14 cellular contexts compared by ENCODE assay signal in genomic region chr14:28308727-28309126, GRCh38.
DNase-seq lines count a peak whose midpoint lies in the region; ATAC-seq, FAIRE-seq and TF ChIP-seq lines count a peak whose summit lies in the region.
"Had no signal": no experiment of that assay in that cellular context is flagged by ENCODE, and none has a peak within 500 bp of the region (broad histone marks: within the 10 kb centered on the region; RNA-seq: fewer than 3 reads in every experiment).

No MANE protein-coding gene starts in this region.

- TF ChIP-seq CTCF in A549 (IDR thresholded peaks at IDR 0.05) (no peak), mammary epithelial cell (conservative IDR thresholded peaks at IDR 0.05 in 1 of 2, IDR thresholded peaks at IDR 0.05 in 1 of 2; ENCODE audit: extremely low read depth in 1 of 2, insufficient read depth in 1 of 2, low read depth in 1 of 2, low read length in 2 of 2) (no peak)

- TF ChIP-seq RAD21 in A549 (conservative IDR thresholded peaks at IDR 0.05 in 1 of 2, IDR thresholded peaks at IDR 0.05 in 1 of 2), result no peak; a peak in 1 of 5 replicates

- WGBS in A549 (ENCODE audit: missing lambda C conversion rate), result 33% methylated on average over 1 of the region's 1 CpG
- WGBS in mammary epithelial cell (ENCODE audit: low coverage, missing lambda C conversion rate), result 22% methylated on average over 1 of the region's 1 CpG

- H3K4me2 ChIP-seq in A549 (peak overlapping the region; percentile 43), mammary epithelial cell (ENCODE audit: insufficient read depth, low read depth, low read length) (peak overlapping the region; percentile 68)

- peaks cover 14% of the 10 kb centered on the region; the same call in 2 of the 3 replicates for H3K4me1 ChIP-seq in A549
- peaks cover 9% of the 10 kb centered on the region; the same call in 1 of the 2 replicates for H3K4me1 ChIP-seq in HUES48 (ENCODE audit: control insufficient read depth, insufficient read depth, low read length)
- H3K4me1 ChIP-seq in mammary epithelial cell (ENCODE audit: insufficient read depth, low read length), result peaks cover 25% of the 10 kb centered on the region
- H3K4me1 ChIP-seq: esophagus muscularis mucosa had no signal

- H2AFZ ChIP-seq in mammary epithelial cell (ENCODE audit: low read depth, low read length), result peak overlapping the region; percentile 55

- H3K27me3 Mint-ChIP-seq in T-helper 17 cell, result no peaks in the 10 kb centered on the region
- H3K27me3 Mint-ChIP-seq: progenitor cell of endocrine pancreas had no signal

- H3K9me3 ChIP-seq in A549, result peaks cover 3% of the 10 kb centered on the region; the same call in 2 of the 3 replicates
- H3K9me3 ChIP-seq in HUES48 (ENCODE audit: control insufficient read depth, insufficient read depth, low read length), result no peaks in the 10 kb centered on the region
- no peaks in the 10 kb centered on the region for H3K9me3 ChIP-seq in mammary epithelial cell (replicated peaks; ENCODE audit: insufficient read depth, low read length)
- H3K9me3 ChIP-seq in T-helper 17 cell (ENCODE audit: control insufficient read depth, low read length, poor library complexity, severe bottlenecking), result no peaks in the 10 kb centered on the region
- H3K9me3 ChIP-seq: esophagus muscularis mucosa had no signal

- no peaks in the 10 kb centered on the region for H3K4me1 Mint-ChIP-seq in T-helper 17 cell

- H3K36me3 ChIP-seq in HUES48 (ENCODE audit: control insufficient read depth, insufficient read depth, low read length), result no peaks in the 10 kb centered on the region
- H3K36me3 ChIP-seq in mammary epithelial cell (ENCODE audit: insufficient read depth, low read length), result no peaks in the 10 kb centered on the region
- H3K36me3 ChIP-seq: esophagus muscularis mucosa had no signal

- in situ Hi-C loops in mammary epithelial cell (cut with MboI; ENCODE audit: low sequenced_read_pairs in 2 of 2), result no loop called here

- dilution Hi-C loops in mammary epithelial cell (cut with HindIII; ENCODE audit: low sequenced_read_pairs), result loop anchor here (5.0 kb wide), 1 partner anchor 91 kb away; no protein-coding TSS in a partner anchor

- H4K20me1 ChIP-seq in mammary epithelial cell (ENCODE audit: insufficient read depth, low read length), result no peaks in the 10 kb centered on the region

- no peak overlapping the region for H3K27ac Mint-ChIP-seq in T-helper 17 cell
- H3K27ac Mint-ChIP-seq: activated T-helper 2 cell treated with anti-CD3 and anti-CD28 coated beads, Interferon-gamma antibody, Interleukin-2, Interleukin-4, amounts not matched to agents 10 μg/mL and 5 μg/mL and 100 μg/mL, durations not matched to agents 14 hours and 24 hours and 36 hours; progenitor cell of endocrine pancreas had no signal

- H3K36me3 Mint-ChIP-seq in T-helper 17 cell (ENCODE audit: low read depth), result no peaks in the 10 kb centered on the region

- H3K4me3 ChIP-seq in A549, result no peak overlapping the region
- no peak overlapping the region for H3K4me3 ChIP-seq in HUES48 (ENCODE audit: low read depth, low read length)
- H3K4me3 ChIP-seq in mammary epithelial cell (replicated peaks in 1 of 3; ENCODE audit: insufficient read depth in 1 of 3, low read depth in 2 of 3, low read length in 3 of 3), result no peak overlapping the region
- H3K4me3 ChIP-seq: esophagus muscularis mucosa had no signal

- H3K27ac ChIP-seq in A549 (peak overlapping the region; percentile 49 to 73), HUES48 (ENCODE audit: low read depth, low read length) (peak overlapping the region; percentile 56), mammary epithelial cell (ENCODE audit: insufficient read depth, low read depth, low read length) (peak overlapping the region; percentile 69)
- H3K27ac ChIP-seq: esophagus muscularis mucosa had no signal

- H3K27me3 ChIP-seq in HUES48 (ENCODE audit: control insufficient read depth, insufficient read depth, low read length) (no peaks in the 10 kb centered on the region), mammary epithelial cell (ENCODE audit: insufficient read depth, low read length) (no peaks in the 10 kb centered on the region)
- H3K27me3 ChIP-seq: esophagus muscularis mucosa had no signal

- no peak for TF ChIP-seq POLR2A in A549 (IDR thresholded peaks at IDR 0.05; ENCODE audit: low read length)

- no TSS peak for BruUV-seq in mammary epithelial cell (replicated peaks; lab: Mats Ljungman, UMichigan)

- ATAC-seq in A549 (peak; percentile 64 to 75; a peak in 5 of 6 replicates), HG02588 (IDR thresholded peaks at IDR 0.05; ENCODE audit: unreplicated experiment) (no peak), T-helper 17 cell (no peak), esophagus mucosa (no peak)

- no peak overlapping the region for H3K4me3 Mint-ChIP-seq in T-helper 17 cell

- FAIRE-seq in A549 (lab: Jason Lieb, UNC), result no peak

- no peak overlapping the region for H3K9ac ChIP-seq in HUES48 (ENCODE audit: low read depth, low read length)
- no peak overlapping the region for H3K9ac ChIP-seq in mammary epithelial cell (ENCODE audit: insufficient read depth, low read length)

- CTCF ChIA-PET in A549 (lab: Yijun Ruan, JAX), result no interaction called here
- CTCF ChIA-PET in mammary epithelial cell (lab: Charles Lee; ENCODE audit: low non-redundant PET), result no interaction called here

- peak in 1 of 2 experiments; percentile 67 for DNase-seq in A549 (ENCODE audit: low read depth in 1 of 2, low spot score in 1 of 2)
- peak; percentile 81 for DNase-seq in mammary epithelial cell
- DNase-seq in glomerular visceral epithelial cell (ENCODE audit: extremely low spot score), result peak; percentile 5
- DNase-seq in NK-92 (lab: John Stamatoyannopoulos, UW; ENCODE audit: unreplicated experiment), result no peak
- no peak for DNase-seq in T-helper 17 cell
- DNase-seq: activated CD4-positive, alpha-beta T cell treated with anti-CD3 and anti-CD28 coated beads, Interleukin-2, amount 50 U/mL, for 48 hours; NCI-H1048; stimulated activated CD4-positive, alpha-beta T cell treated with anti-CD3 and anti-CD28 coated beads, Interleukin-1b, Interleukin-23, amount 100 ng/mL, for 48 hours had no signal

- POLR2A ChIA-PET in A549 (lab: Yijun Ruan, JAX), result interaction anchor here (0.7 kb wide), 1 partner anchor 73 kb away, joined by 7 read pairs; no protein-coding TSS in a partner anchor

- H3K79me2 ChIP-seq in mammary epithelial cell (ENCODE audit: insufficient read depth, low read length), result no peaks in the 10 kb centered on the region

- intact Hi-C loops in mammary epithelial cell (cut with micrococcal nuclease), result loop anchor here (2.0 to 10.0 kb wide), 2 partner anchors 176 to 270 kb away; no protein-coding TSS in a partner anchor

- peak in 1 of 2 experiments; percentile 48; a peak in 2 of 5 replicates for TF ChIP-seq EP300 in A549 (IDR thresholded peaks at IDR 0.05)

TF ChIP-seq in A549, 52 proteins besides CTCF, POLR2A, EP300 and RAD21:
- TF ChIP-seq ZNF302 (CRISPR knock-in tag; IDR thresholded peaks at IDR 0.05) (no peak), GATA3 (IDR thresholded peaks at IDR 0.05; ENCODE audit: borderline replicate concordance) (peak; percentile 46; the same call in 1 of the 2 replicates), CEBPB (IDR thresholded peaks at IDR 0.05) (peak in 1 of 2 experiments; percentile 37; a peak in 3 of 4 replicates), JUN (IDR thresholded peaks at IDR 0.05) (0 out of 5 replicates have a peak, but pooled peaks of 1 of the 2 experiments have one; percentile 23), JUNB (IDR thresholded peaks at IDR 0.05) (peak; percentile 74; the same call in 1 of the 2 replicates), FOSL2 (IDR thresholded peaks at IDR 0.05) (peak; percentile 76; the same call in 1 of the 2 replicates), FOSL2 (CRISPR knock-in tag; IDR thresholded peaks at IDR 0.05) (0 out of 2 replicates have a peak, but pooled peaks have one; percentile 36)

Comparison
In these comparisons a context has a peak if more than half of its experiments do, and no peak if none do; other contexts are left out.
1. ATAC-seq: peak in A549 (2 of 2); none in HG02588 (single experiment), T-helper 17 cell (single experiment) and esophagus mucosa (single experiment).
2. DNase-seq: peak in mammary epithelial cell (single experiment) and glomerular visceral epithelial cell (single experiment); none in NK-92 (single experiment) and T-helper 17 cell (0 of 3).
3. Peak in every context shown above with its lines, with median percentiles within 50 percentile points of each other: H3K27ac ChIP-seq.